In the genomic region with DNA sequence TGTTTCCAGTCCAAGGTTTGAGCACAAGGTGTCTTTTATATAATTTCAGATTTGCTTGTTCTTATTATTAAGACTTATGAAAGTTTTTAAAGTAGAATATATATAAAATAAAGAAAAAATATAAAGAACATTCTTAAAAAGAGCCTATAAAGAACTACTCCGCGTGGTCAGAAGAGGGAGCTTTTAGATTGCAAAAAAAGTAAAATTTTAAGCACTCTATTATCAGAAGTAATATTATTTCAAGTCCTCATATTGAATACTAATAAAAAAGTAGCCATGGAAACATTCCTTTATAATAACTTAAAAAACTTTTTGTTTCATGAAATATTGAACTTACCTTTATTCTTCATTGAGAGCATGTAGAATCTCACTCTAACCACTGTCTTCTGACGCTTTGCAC, we compare ENCODE assay signal across 17 cellular contexts. TPM values are rescaled to one million over a fixed set of nuclear protein-coding genes. Genes with fewer than 3 reads are reported as not detected.
DNase-seq lines count a peak whose midpoint lies in the region; ATAC-seq, FAIRE-seq and TF ChIP-seq lines count a peak whose summit lies in the region.
"Had no signal": no experiment of that assay in that cellular context is flagged by ENCODE, and none has a peak within 500 bp of the region (broad histone marks: within the 10 kb centered on the region; RNA-seq: fewer than 3 reads in every experiment).

No MANE protein-coding gene starts in this region.

- CTCF ChIA-PET in HepG2 (lab: Yijun Ruan, JAX; ENCODE audit: low intra/inter-chr PET ratio, low total read pairs): no interaction called here

- H4K20me1 ChIP-seq in HepG2 (ENCODE audit: insufficient read depth, low read length): no peaks in the 10 kb centered on the region

- H3K9me3 ChIP-seq in HepG2 (ENCODE audit: low read length) (no peaks in the 10 kb centered on the region), upper lobe of left lung (no peaks in the 10 kb centered on the region)
- H3K9me3 ChIP-seq: tibial nerve had no signal

- TF ChIP-seq POLR2A in HepG2 (IDR thresholded peaks at IDR 0.05; ENCODE audit: insufficient read depth in 1 of 2, low read depth in 2 of 2, low read length in 2 of 2) (no peak), upper lobe of left lung (IDR thresholded peaks at IDR 0.05) (no peak), lower leg skin (IDR thresholded peaks at IDR 0.05) (no peak)

- 5% methylated on average over 3 of the region's 3 CpGs for WGBS in HepG2 (ENCODE audit: low lambda C conversion rate)
- 73 to 74% methylated on average over 3 of the region's 3 CpGs for WGBS in upper lobe of left lung, 2 donors
- 69 to 73% methylated on average over 3 of the region's 3 CpGs for WGBS in lower leg skin, 2 donors

- H3K4me1 ChIP-seq in HepG2 (ENCODE audit: insufficient read depth, low read length): no peaks in the 10 kb centered on the region
- H3K4me1 ChIP-seq in upper lobe of left lung: no peaks in the 10 kb centered on the region
- H3K4me1 ChIP-seq: tibial nerve had no signal

- no peak overlapping the region for H3K9ac ChIP-seq in HepG2 (ENCODE audit: insufficient read depth, low read depth, low read length)

- TF ChIP-seq CTCF in brain microvascular endothelial cell (IDR thresholded peaks at IDR 0.05; ENCODE audit: low read depth, low read length, missing control alignments) (peak; percentile 11), HepG2 (CRISPR knock-in tag; IDR thresholded peaks at IDR 0.05) (no peak), upper lobe of left lung (IDR thresholded peaks at IDR 0.05) (no peak), lower leg skin (IDR thresholded peaks at IDR 0.05) (no peak)

- peak; percentile 29 for DNase-seq in DMS 273 (lab: John Stamatoyannopoulos, UW; ENCODE audit: unreplicated experiment)
- DNase-seq in DMS 273 treated with DMSO at 0.1 percent for 48 hours (lab: John Stamatoyannopoulos, UW): no peak
- DNase-seq in brain microvascular endothelial cell: no peak
- no peak for DNase-seq in HepG2 (ENCODE audit: low spot score)
- no peak for DNase-seq in upper lobe of left lung
- DNase-seq in lower leg skin (ENCODE audit: low spot score in 2 of 2): no peak
- DNase-seq: 8988T; activated naive CD4-positive, alpha-beta T cell treated with anti-CD3 and anti-CD28 coated beads, Interleukin-2, amount 10 ng/mL, durations not matched to agents 7 days and 5 days; NCI-H2029 treated with DMSO at 0.1 percent for 48 hours; occipital lobe; T-helper 9 cell had no signal

- POLR2A ChIA-PET in HepG2 (lab: Yijun Ruan, JAX): no interaction called here

- in situ Hi-C loops in brain microvascular endothelial cell (cut with HindIII; ENCODE audit: low pct_ligation_motif_present, low sequenced_read_pairs) (no loop called here), HepG2 (cut with HindIII; ENCODE audit: extremely low pct_ligation_motif_present, low pct_unique_long_range_greater_than_20kb) (no loop called here)

- no peak for TF ChIP-seq EP300 in Ishikawa (IDR thresholded peaks at IDR 0.05; ENCODE audit: borderline replicate concordance)
- no peak for TF ChIP-seq EP300 in HepG2 (IDR thresholded peaks at IDR 0.05; ENCODE audit: low read depth in 2 of 2, low read length in 2 of 2)
- TF ChIP-seq EP300 in HepG2 (CRISPR knock-in tag; IDR thresholded peaks at IDR 0.05; ENCODE audit: borderline replicate concordance): no peak
- TF ChIP-seq EP300 in upper lobe of left lung (IDR thresholded peaks at IDR 0.05): no peak

- H3K36me3 ChIP-seq in brain microvascular endothelial cell (replicated peaks): no peaks in the 10 kb centered on the region
- no peaks in the 10 kb centered on the region for H3K36me3 ChIP-seq in HepG2 (replicated peaks in 1 of 2; ENCODE audit: control insufficient read depth in 1 of 2, insufficient read depth in 2 of 2, low read length in 2 of 2)
- no peaks in the 10 kb centered on the region for H3K36me3 ChIP-seq in upper lobe of left lung
- H3K36me3 ChIP-seq: tibial nerve had no signal

- H3K79me2 ChIP-seq in HepG2 (ENCODE audit: insufficient read depth, low read length): no peaks in the 10 kb centered on the region

- H3K27ac ChIP-seq in brain microvascular endothelial cell (no peak overlapping the region), HepG2 (ENCODE audit: extremely low read length, insufficient read depth, low read length) (no peak overlapping the region), upper lobe of left lung (no peak overlapping the region)
- H3K27ac ChIP-seq: tibial nerve had no signal

- no peak overlapping the region for H3K4me2 ChIP-seq in HepG2 (ENCODE audit: low read depth, low read length)

- intact Hi-C loops in HepG2 (cut with micrococcal nuclease; ENCODE audit: unreplicated experiment): no loop called here
- intact Hi-C loops in lower leg skin (cut with DNase I; ENCODE audit: low total_unique reads): no loop called here

- ATAC-seq in HepG2 (no peak), GM21717 (IDR thresholded peaks at IDR 0.05; ENCODE audit: unreplicated experiment) (no peak), upper lobe of left lung (ENCODE audit: low FRiP score in 2 of 2) (no peak)

- BruUV-seq in HepG2 (replicated peaks; lab: Mats Ljungman, UMichigan): no TSS peak

- H3K27me3 ChIP-seq in brain microvascular endothelial cell (replicated peaks): no peaks in the 10 kb centered on the region
- no peaks in the 10 kb centered on the region for H3K27me3 ChIP-seq in HepG2 (ENCODE audit: control insufficient read depth in 1 of 2, insufficient read depth in 2 of 2, low read length in 2 of 2)
- H3K27me3 ChIP-seq in upper lobe of left lung: no peaks in the 10 kb centered on the region
- H3K27me3 ChIP-seq: tibial nerve had no signal

- TF ChIP-seq RAD21 in Ishikawa (IDR thresholded peaks at IDR 0.05; ENCODE audit: low read depth) (peak; percentile 12; the same call in 1 of the 2 replicates), HepG2 (CRISPR knock-in tag; IDR thresholded peaks at IDR 0.05) (no peak)

- H3K4me3 ChIP-seq in brain microvascular endothelial cell (ENCODE audit: low read depth, low read length) (no peak overlapping the region), HepG2 (replicated peaks in 1 of 3; ENCODE audit: insufficient read depth in 1 of 3, low read depth in 2 of 3, low read length in 3 of 3) (no peak overlapping the region), upper lobe of left lung (no peak overlapping the region), lower leg skin (ENCODE audit: low read depth, poor library complexity, severe bottlenecking) (no peak overlapping the region)
- H3K4me3 ChIP-seq: lung, tibial nerve had no signal

- H2AFZ ChIP-seq in HepG2 (ENCODE audit: low read length): no peak overlapping the region

- FAIRE-seq in HepG2 (lab: Jason Lieb, UNC): no peak
- FAIRE-seq: GM12891 had no signal

TF ChIP-seq in Ishikawa, 13 proteins besides CTCF, POLR2A, EP300 and RAD21 (continues in another document):
- TF ChIP-seq CREB1 (IDR thresholded peaks at IDR 0.05; ENCODE audit: low read depth): no peak
- no peak for TF ChIP-seq TCF12 (IDR thresholded peaks at IDR 0.05; ENCODE audit: low read depth)
- TF ChIP-seq ZBTB7A (IDR thresholded peaks at IDR 0.05; ENCODE audit: low read depth): no peak

TF ChIP-seq in HepG2, 621 proteins besides CTCF, POLR2A, EP300 and RAD21:
- no peak for TF ChIP-seq KLF11 (CRISPR knock-in tag; IDR thresholded peaks at IDR 0.05)
- TF ChIP-seq SIN3A (IDR thresholded peaks at IDR 0.05; ENCODE audit: borderline replicate concordance, low read depth, low read length): no peak
- TF ChIP-seq STAG1 (CRISPR knock-in tag; IDR thresholded peaks at IDR 0.05): peak; percentile 13; the same call in 1 of the 2 replicates
- TF ChIP-seq PHF5A (CRISPR knock-in tag; IDR thresholded peaks at IDR 0.05; ENCODE audit: low read depth, unreplicated experiment): no peak
TF ChIP-seq in HepG2: peak in this region for 1.

RNA-seq across cellular contexts. Expression of a gene that starts 51.4 kb away (rescaled TPM):
- total RNA-seq in HepG2 (2016; rRNA removed; fragmentation: Illumina TruSeq; extraction: Trizol): not detected in 2 replicates
- total RNA-seq in HepG2 (2016; cell fraction: cytosol; rRNA removed; fragmentation: Illumina TruSeq; extraction: Trizol; ENCODE audit: low read depth): not detected in 2 replicates
- not detected in 2 replicates for total RNA-seq in HepG2 (2016; cell fraction: insoluble cytoplasmic fraction; rRNA removed; fragmentation: Illumina TruSeq; extraction: Trizol)
- not detected in 2 replicates for total RNA-seq in HepG2 (2016; cell fraction: membrane; rRNA removed; fragmentation: Illumina TruSeq; extraction: Trizol)
- total RNA-seq in HepG2 (2016; cell fraction: nucleus; rRNA removed; fragmentation: Illumina TruSeq; extraction: Trizol): not detected in 2 replicates
- polyA plus RNA-seq in HepG2 (2011; rRNA removed): not detected in 2 replicates
- polyA plus RNA-seq in HepG2 (2011; cell fraction: cytosol; rRNA removed): not detected in 2 replicates
- not detected in 2 replicates for polyA plus RNA-seq in HepG2 (2011; cell fraction: nucleus; rRNA removed)
- polyA plus RNA-seq in HepG2 (2012): not detected in 2 replicates
- polyA plus RNA-seq in HepG2 (2016; cell fraction: cytosol; fragmentation: Illumina TruSeq; extraction: Trizol; ENCODE audit: low read depth): not detected in 2 replicates
- not detected in 2 replicates for polyA plus RNA-seq in HepG2 (2016; cell fraction: insoluble cytoplasmic fraction; fragmentation: Illumina TruSeq; extraction: Trizol; ENCODE audit: low read depth)
- not detected in 2 replicates for polyA plus RNA-seq in HepG2 (2016; cell fraction: membrane; fragmentation: Illumina TruSeq; extraction: Trizol; ENCODE audit: low read depth)
- not detected in 2 replicates for polyA plus RNA-seq in HepG2 (2016; cell fraction: nucleus; fragmentation: Illumina TruSeq; extraction: Trizol; ENCODE audit: insufficient read depth, low read depth)
- not detected in 2 replicates for polyA minus RNA-seq in HepG2 (2011; rRNA and poly(A)+ RNA removed; ENCODE audit: low replicate concordance)
- not detected in 2 replicates for polyA minus RNA-seq in HepG2 (2011; cell fraction: cytosol; rRNA and poly(A)+ RNA removed)
- polyA minus RNA-seq in HepG2 (2011; cell fraction: nucleus; rRNA and poly(A)+ RNA removed): not detected in 2 replicates
- total RNA-seq in upper lobe of left lung: not detected
- total RNA-seq in lower leg skin: not detected
- total RNA-seq: glomerular endothelial cell, lung, occipital lobe, tibial nerve had no signal
